Comparison of ENCODE assay signal across 1 cellular context in genomic region chr6:139981810-139982550, GRCh38.
A peak's percentile ranks its signal among the peaks of the same experiment; 100 is the strongest.
TF ChIP-seq lines count a peak whose summit lies in the region.

No MANE protein-coding gene starts in this region.

TF ChIP-seq in HEK293, 187 proteins besides CTCF, POLR2A, EP300 and RAD21 (continued from another document and continues in another):
- TF ChIP-seq ZNF692 (tag by site-specific recombination; IDR thresholded peaks at IDR 0.05) (peak; percentile 76; the same call in 1 of the 2 replicates), MZF1 (tag by site-specific recombination; IDR thresholded peaks at IDR 0.05; ENCODE audit: borderline replicate concordance) (peak; percentile 73), YY2 (tag by site-specific recombination; IDR thresholded peaks at IDR 0.05) (no peak), ZNF510 (tag by site-specific recombination; IDR thresholded peaks at IDR 0.05; ENCODE audit: insufficient replicate concordance) (no peak), FEZF1 (tag by site-specific recombination; IDR thresholded peaks at IDR 0.05) (0 out of 2 replicates have a peak, but pooled peaks have one; percentile 15), ZNF280D (tag by site-specific recombination; IDR thresholded peaks at IDR 0.05) (no peak), ZIC2 (tag by site-specific recombination; IDR thresholded peaks at IDR 0.05) (peak; percentile 56), ZBTB44 (tag by site-specific recombination; IDR thresholded peaks at IDR 0.05) (peak; percentile 55), KLF9 (tag by site-specific recombination; IDR thresholded peaks at IDR 0.05; ENCODE audit: low read depth) (no peak), ZSCAN5A (tag by site-specific recombination; IDR thresholded peaks at IDR 0.05) (no peak), ZNF747 (tag by site-specific recombination; IDR thresholded peaks at IDR 0.05) (no peak), ZBTB10 (tag by site-specific recombination; IDR thresholded peaks at IDR 0.05) (no peak), IKZF3 (tag by site-specific recombination; IDR thresholded peaks at IDR 0.05) (peak; percentile 45; the same call in 1 of the 2 replicates), ZNF280C (tag by site-specific recombination; IDR thresholded peaks at IDR 0.05) (no peak), ZNF514 (tag by site-specific recombination; IDR thresholded peaks at IDR 0.05) (no peak), ZNF23 (tag by site-specific recombination; IDR thresholded peaks at IDR 0.05; ENCODE audit: borderline replicate concordance) (no peak), ZNF610 (tag by site-specific recombination; IDR thresholded peaks at IDR 0.05; ENCODE audit: borderline replicate concordance) (no peak), ZNF391 (tag by site-specific recombination; IDR thresholded peaks at IDR 0.05; ENCODE audit: borderline replicate concordance, low read depth) (no peak), ZNF394 (tag by site-specific recombination; IDR thresholded peaks at IDR 0.05; ENCODE audit: borderline replicate concordance) (peak; percentile 58; the same call in 1 of the 2 replicates), ZNF560 (tag by site-specific recombination; IDR thresholded peaks at IDR 0.05; ENCODE audit: borderline replicate concordance) (no peak), ZNF366 (tag by site-specific recombination; conservative IDR thresholded peaks at IDR 0.05) (peak; percentile 75), ZBTB11 (tag by site-specific recombination; conservative IDR thresholded peaks at IDR 0.05; ENCODE audit: low read depth) (no peak), PBX3 (CRISPR knock-in tag; IDR thresholded peaks at IDR 0.05) (no peak), ZNF48 (tag by site-specific recombination; IDR thresholded peaks at IDR 0.05) (no peak), ZNF791 (tag by site-specific recombination; IDR thresholded peaks at IDR 0.05) (no peak), BCL6B (tag by site-specific recombination; IDR thresholded peaks at IDR 0.05) (no peak), ZNF473 (tag by site-specific recombination; IDR thresholded peaks at IDR 0.05) (no peak), SP3 (tag by site-specific recombination; IDR thresholded peaks at IDR 0.05) (0 out of 2 replicates have a peak, but pooled peaks have one; percentile 22), ZNF184 (tag by site-specific recombination; IDR thresholded peaks at IDR 0.05) (no peak), ZNF555 (tag by site-specific recombination; conservative IDR thresholded peaks at IDR 0.05) (no peak)
- TF ChIP-seq, protein P1, sequence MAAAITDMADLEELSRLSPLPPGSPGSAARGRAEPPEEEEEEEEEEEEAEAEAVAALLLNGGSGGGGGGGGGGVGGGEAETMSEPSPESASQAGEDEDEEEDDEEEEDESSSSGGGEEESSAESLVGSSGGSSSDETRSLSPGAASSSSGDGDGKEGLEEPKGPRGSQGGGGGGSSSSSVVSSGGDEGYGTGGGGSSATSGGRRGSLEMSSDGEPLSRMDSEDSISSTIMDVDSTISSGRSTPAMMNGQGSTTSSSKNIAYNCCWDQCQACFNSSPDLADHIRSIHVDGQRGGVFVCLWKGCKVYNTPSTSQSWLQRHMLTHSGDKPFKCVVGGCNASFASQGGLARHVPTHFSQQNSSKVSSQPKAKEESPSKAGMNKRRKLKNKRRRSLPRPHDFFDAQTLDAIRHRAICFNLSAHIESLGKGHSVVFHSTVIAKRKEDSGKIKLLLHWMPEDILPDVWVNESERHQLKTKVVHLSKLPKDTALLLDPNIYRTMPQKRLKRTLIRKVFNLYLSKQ (tag by site-specific recombination; IDR thresholded peaks at IDR 0.05; ENCODE audit: borderline replicate concordance) = no peak
- TF ChIP-seq, protein P2, sequence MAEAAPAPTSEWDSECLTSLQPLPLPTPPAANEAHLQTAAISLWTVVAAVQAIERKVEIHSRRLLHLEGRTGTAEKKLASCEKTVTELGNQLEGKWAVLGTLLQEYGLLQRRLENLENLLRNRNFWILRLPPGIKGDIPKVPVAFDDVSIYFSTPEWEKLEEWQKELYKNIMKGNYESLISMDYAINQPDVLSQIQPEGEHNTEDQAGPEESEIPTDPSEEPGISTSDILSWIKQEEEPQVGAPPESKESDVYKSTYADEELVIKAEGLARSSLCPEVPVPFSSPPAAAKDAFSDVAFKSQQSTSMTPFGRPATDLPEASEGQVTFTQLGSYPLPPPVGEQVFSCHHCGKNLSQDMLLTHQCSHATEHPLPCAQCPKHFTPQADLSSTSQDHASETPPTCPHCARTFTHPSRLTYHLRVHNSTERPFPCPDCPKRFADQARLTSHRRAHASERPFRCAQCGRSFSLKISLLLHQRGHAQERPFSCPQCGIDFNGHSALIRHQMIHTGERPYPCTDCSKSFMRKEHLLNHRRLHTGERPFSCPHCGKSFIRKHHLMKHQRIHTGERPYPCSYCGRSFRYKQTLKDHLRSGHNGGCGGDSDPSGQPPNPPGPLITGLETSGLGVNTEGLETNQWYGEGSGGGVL (tag by site-specific recombination; IDR thresholded peaks at IDR 0.05) = peak; percentile 76
